Comparison of ENCODE assay signal across 8 cellular contexts in the genomic region with DNA sequence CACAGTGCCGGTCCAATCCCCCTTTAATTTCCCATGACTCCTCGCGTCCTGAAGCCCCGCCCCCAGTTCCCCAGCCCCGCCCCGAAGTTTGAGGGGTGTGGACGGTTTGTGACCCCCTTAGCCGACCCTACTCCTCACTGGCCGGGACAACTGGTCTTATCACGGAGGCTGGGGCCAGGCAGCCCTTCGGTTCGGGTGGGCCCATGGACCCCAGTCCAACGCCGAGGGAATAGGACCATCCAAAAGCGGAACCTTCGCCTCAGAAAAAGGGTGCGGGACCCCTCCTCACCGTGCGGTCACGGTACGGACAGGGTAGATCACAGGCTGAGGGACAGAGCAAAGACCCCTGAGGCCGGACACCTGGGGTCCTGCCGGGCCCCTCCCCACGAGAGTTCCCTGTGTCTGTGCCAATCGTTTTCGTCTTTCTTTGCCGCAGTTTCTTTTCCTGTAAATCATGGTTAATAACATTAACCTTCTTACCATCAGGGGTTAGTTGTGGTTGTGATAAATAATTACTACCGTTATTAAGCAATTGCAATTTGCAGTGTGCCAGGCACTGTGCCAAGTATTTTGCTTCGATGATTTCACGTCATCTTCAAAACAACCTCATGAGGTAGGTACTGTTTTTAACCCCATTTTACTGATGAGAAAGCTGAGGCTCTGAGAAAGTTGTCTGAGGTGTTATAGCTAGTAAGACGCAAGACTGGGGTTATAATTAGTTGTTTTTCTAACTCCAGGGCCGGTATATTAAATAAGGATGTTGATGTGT. TPM values are rescaled to one million over a fixed set of nuclear protein-coding genes. Genes with fewer than 3 reads are reported as not detected.
DNase-seq lines count a peak whose midpoint lies in the region; ATAC-seq and TF ChIP-seq lines count a peak whose summit lies in the region.

No MANE protein-coding gene starts in this region.

- TF ChIP-seq CTCF in epithelial cell of proximal tubule (conservative IDR thresholded peaks at IDR 0.05; ENCODE audit: low read depth, low read length): no peak
- no peak for TF ChIP-seq CTCF in nephron progenitor cell (IDR thresholded peaks at IDR 0.05)

- H3K27ac Mint-ChIP-seq in nephron progenitor cell: peak overlapping the region; percentile 99

- H3K4me3 ChIP-seq in BLaER1 treated with 17β-estradiol and CSF1 and Interleukin-3, amounts not matched to agents 10 nM and 100 nM: peak overlapping the region; percentile 87 to 99 (median 91)
- peak overlapping the region; percentile 100 for H3K4me3 ChIP-seq in epithelial cell of proximal tubule (ENCODE audit: low read depth, low read length)

- H4K20me1 ChIP-seq in BLaER1 treated with 17β-estradiol and CSF1 and Interleukin-3, amounts not matched to agents 10 nM and 100 nM: peaks cover 3 to 60% (median 46%) of the 10 kb centered on the region in 11 experiments; a peak in 20 of 22 replicates

- peak overlapping the region; percentile 73 to 100 (median 91) for H3K4me2 ChIP-seq in BLaER1 treated with 17β-estradiol and CSF1 and Interleukin-3, amounts not matched to agents 10 nM and 100 nM

- H3K27me3 ChIP-seq in BLaER1 treated with 17β-estradiol and CSF1 and Interleukin-3, amounts not matched to agents 10 nM and 100 nM: no peaks in the 10 kb centered on the region

- peak overlapping the region; percentile 87 to 97 (median 92) for H3K9ac ChIP-seq in BLaER1 treated with 17β-estradiol and CSF1 and Interleukin-3, amounts not matched to agents 10 nM and 100 nM

- peaks cover 42 to 70% (median 52%) of the 10 kb centered on the region in 11 experiments for H3K36me3 ChIP-seq in BLaER1 treated with 17β-estradiol and CSF1 and Interleukin-3, amounts not matched to agents 10 nM and 100 nM

- peaks cover 49% of the 10 kb centered on the region for H3K4me1 Mint-ChIP-seq in nephron progenitor cell

- DNase-seq in T-helper 2 cell (peak in 3 of 5 experiments; percentile 22 to 61 (median 50)), epithelial cell of proximal tubule (ENCODE audit: low read depth) (peak; percentile 25), nephron progenitor cell (no peak), OCI-M2 (lab: John Stamatoyannopoulos, UW; ENCODE audit: unreplicated experiment) (no peak), AG08395 (ENCODE audit: low spot score) (no peak)

- peak; percentile 57 for ATAC-seq in GM19023 (IDR thresholded peaks at IDR 0.05; ENCODE audit: unreplicated experiment)
- ATAC-seq in HG03108 (IDR thresholded peaks at IDR 0.05; ENCODE audit: unreplicated experiment): peak; percentile 27

- peak overlapping the region; percentile 89 to 98 (median 95) for H3K27ac ChIP-seq in BLaER1 treated with 17β-estradiol and CSF1 and Interleukin-3, amounts not matched to agents 10 nM and 100 nM

- peaks cover 19% of the 10 kb centered on the region for H3K36me3 Mint-ChIP-seq in nephron progenitor cell (ENCODE audit: low read depth)

- H3K9me3 Mint-ChIP-seq in nephron progenitor cell: no peaks in the 10 kb centered on the region

- peaks cover 40 to 52% (median 47%) of the 10 kb centered on the region in 10 experiments for H3K4me1 ChIP-seq in BLaER1 treated with 17β-estradiol and CSF1 and Interleukin-3, amounts not matched to agents 10 nM and 100 nM

- no peaks in the 10 kb centered on the region for H3K9me3 ChIP-seq in BLaER1 treated with 17β-estradiol and CSF1 and Interleukin-3, amounts not matched to agents 10 nM and 100 nM (replicated peaks in 1 of 11)

- H3K4me3 Mint-ChIP-seq in nephron progenitor cell: peak overlapping the region; percentile 100

- no peaks in the 10 kb centered on the region for H3K27me3 Mint-ChIP-seq in nephron progenitor cell (ENCODE audit: low read depth, poor library complexity)

RNA-seq across cellular contexts. Expression of gene TMUB2, which starts 0.5 kb away (rescaled TPM):
- 19.1 and 26.3 TPM in 2 replicates for total RNA-seq in epithelial cell of proximal tubule

RNA-seq across cellular contexts. Expression of gene ATXN7L3, which starts 12.4 kb away (rescaled TPM):
- 40.2 and 61.4 TPM in 2 replicates for total RNA-seq in epithelial cell of proximal tubule

RNA-seq across cellular contexts. Expression of gene ASB16, which starts 16.8 kb away (rescaled TPM):
- total RNA-seq in epithelial cell of proximal tubule: not detected in 2 replicates

RNA-seq across cellular contexts. Expression of gene UBTF, which starts 32.2 kb away (rescaled TPM):
- 37.5 and 57.4 TPM in 2 replicates for total RNA-seq in epithelial cell of proximal tubule

RNA-seq across cellular contexts. Expression of gene HROB, which starts 45.6 kb away (rescaled TPM):
- 12.0 and 12.9 TPM in 2 replicates for total RNA-seq in epithelial cell of proximal tubule

Comparison
In these comparisons a context has a peak if more than half of its experiments do, and no peak if none do; other contexts are left out.
1. DNase-seq: peak in T-helper 2 cell (3 of 5) and epithelial cell of proximal tubule (single experiment); none in nephron progenitor cell (single experiment), OCI-M2 (single experiment) and AG08395 (single experiment).